In genomic region chr5:69415584-69415958, GRCh38 we compare ENCODE assay signal across 8 cellular contexts. TPM values are rescaled to one million over a fixed set of nuclear protein-coding genes. Genes with fewer than 3 reads are reported as not detected.
DNase-seq lines count a peak whose midpoint lies in the region; ATAC-seq and TF ChIP-seq lines count a peak whose summit lies in the region.

No MANE protein-coding gene starts in this region.

- DNase-seq in NCI-H1105 treated with DMSO at 0.1 percent for 48 hours (lab: John Stamatoyannopoulos, UW) = peak; percentile 25
- DNase-seq in NCI-H1105 (lab: John Stamatoyannopoulos, UW) = no peak
- peak; percentile 34 for DNase-seq in SW480 (ENCODE audit: low spot score)
- DNase-seq in sciatic nerve (ENCODE audit: low spot score) = no peak
- no peak for DNase-seq in NK-92 (lab: John Stamatoyannopoulos, UW; ENCODE audit: unreplicated experiment)
- DNase-seq in NCI-H226 = no peak
- DNase-seq in activated CD4-positive, alpha-beta T cell treated with anti-CD3 and anti-CD28 coated beads, Interleukin-2, amount 50 U/mL, for 48 hours = no peak

- peak overlapping the region in 1 of 4 donors; percentile 47 for H3K27ac ChIP-seq in gastroesophageal sphincter

- ATAC-seq in gastroesophageal sphincter (no peak), sciatic nerve (peak; percentile 25)

- intact Hi-C loops in sciatic nerve (cut with DNase I) = no loop called here

- peak overlapping the region; percentile 46 to 71 for H3K4me3 ChIP-seq in gastroesophageal sphincter

- H3K27me3 ChIP-seq in gastroesophageal sphincter = no peaks in the 10 kb centered on the region

- peaks cover 0 to 10% (median 0%) of the 10 kb centered on the region in 3 donors for H3K4me1 ChIP-seq in gastroesophageal sphincter

- TF ChIP-seq POLR2A in gastroesophageal sphincter (IDR thresholded peaks at IDR 0.05) = no peak

- H3K9me3 ChIP-seq in gastroesophageal sphincter = no peaks in the 10 kb centered on the region

- TF ChIP-seq EP300 in gastroesophageal sphincter (IDR thresholded peaks at IDR 0.05) = no peak

- 66 to 86% methylated on average over 8 to 12 of the region's 18 CpGs for WGBS in gastroesophageal sphincter (ENCODE audit: low coverage in 1 of 2), 2 donors

- no peak for TF ChIP-seq CTCF in gastroesophageal sphincter (IDR thresholded peaks at IDR 0.05)

- peaks cover 0 to 47% of the 10 kb centered on the region in 2 donors for H3K36me3 ChIP-seq in gastroesophageal sphincter

RNA-seq across cellular contexts. Expression of gene MARVELD2, which starts 0.7 kb away (rescaled TPM):
- total RNA-seq in gastroesophageal sphincter = 1 to 10 TPM in 3 of 4 donors, under 1 TPM in 1; 0.81 to 6.3 (median 1.9) TPM
- total RNA-seq in sciatic nerve = 3.6 TPM

RNA-seq across cellular contexts. Expression of gene RAD17, which starts 46.0 kb away (rescaled TPM):
- total RNA-seq in gastroesophageal sphincter (10 to 100 TPM; 16.8 to 25.4 (median 18.5) TPM), sciatic nerve (22.7 TPM)

RNA-seq across cellular contexts. Expression of gene AK6, which starts 46.3 kb away (rescaled TPM):
- total RNA-seq in gastroesophageal sphincter (10 to 100 TPM; 12.9 to 32.6 (median 28.4) TPM), sciatic nerve (37.7 TPM)

RNA-seq across cellular contexts. Expression of gene TAF9, which starts 46.3 kb away (rescaled TPM):
- total RNA-seq in gastroesophageal sphincter (10 to 100 TPM; 30.4 to 40.9 (median 39.9) TPM), sciatic nerve (28.1 TPM)

Comparison
In these comparisons a context has a peak if more than half of its experiments do, and no peak if none do; other contexts are left out.
1. DNase-seq: peak in NCI-H1105 treated with DMSO at 0.1 percent for 48 hours (single experiment) and SW480 (single experiment); none in NCI-H1105 (single experiment), sciatic nerve (single experiment), NK-92 (single experiment), NCI-H226 (single experiment) and activated CD4-positive, alpha-beta T cell treated with anti-CD3 and anti-CD28 coated beads, Interleukin-2, amount 50 U/mL, for 48 hours (0 of 2).